Comparison of ENCODE assay signal across 8 cellular contexts in the genomic region with DNA sequence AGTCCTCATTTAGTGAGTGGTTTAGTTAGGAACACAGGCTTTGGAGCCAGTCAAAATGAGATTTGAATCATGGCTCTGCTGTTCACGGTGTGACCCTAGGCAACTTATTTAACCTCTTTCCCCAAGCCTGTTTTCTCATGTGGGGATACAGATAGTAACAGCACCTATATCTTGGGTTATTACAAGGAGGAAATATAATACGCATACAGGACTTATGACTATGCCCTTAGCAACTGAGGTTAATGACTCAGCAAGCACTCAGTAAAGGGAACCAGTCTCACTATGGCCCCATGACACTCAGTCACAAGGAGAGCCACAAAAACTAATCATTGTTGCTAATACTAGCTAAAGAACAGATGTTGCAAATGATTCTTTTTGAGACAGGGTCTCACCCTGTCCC. TPM values are rescaled to one million over a fixed set of nuclear protein-coding genes. Genes with fewer than 3 reads are reported as not detected.
DNase-seq lines count a peak whose midpoint lies in the region; ATAC-seq and TF ChIP-seq lines count a peak whose summit lies in the region.
"Had no signal": no experiment of that assay in that cellular context is flagged by ENCODE, and none has a peak within 500 bp of the region (broad histone marks: within the 10 kb centered on the region; RNA-seq: fewer than 3 reads in every experiment).

No MANE protein-coding gene starts in this region.

- H3K14ac ChIP-seq in mesenchymal stem cell (ENCODE audit: low read length in 2 of 2): no peak overlapping the region

- peaks cover 10% of the 10 kb centered on the region for H3K79me1 ChIP-seq in mesenchymal stem cell (replicated peaks; ENCODE audit: low read length, poor library complexity, severe bottlenecking)

- WGBS in mesenchymal stem cell: 100% methylated on average over 1 of the region's 2 CpGs

- H3K4me3 ChIP-seq in RWPE2 (ENCODE audit: severe bottlenecking): no peak overlapping the region
- no peak overlapping the region for H3K4me3 ChIP-seq in mesenchymal stem cell (ENCODE audit: insufficient read depth in 1 of 2, low read depth in 1 of 2, low read length in 2 of 2)
- H3K4me3 ChIP-seq: SK-N-MC had no signal

- H2BK5ac ChIP-seq in mesenchymal stem cell (ENCODE audit: low read depth, low read length, poor library complexity, severe bottlenecking): no peak overlapping the region

- no peaks in the 10 kb centered on the region for H3K36me3 ChIP-seq in RWPE2 (ENCODE audit: low read depth)
- peaks cover 0 to 2% of the 10 kb centered on the region in 2 experiments for H3K36me3 ChIP-seq in mesenchymal stem cell (ENCODE audit: control insufficient read depth in 1 of 2, insufficient read depth in 2 of 2, low read depth in 1 of 2, low read length in 2 of 2)

- peak overlapping the region; percentile 57 for H3K27ac ChIP-seq in RWPE2 (ENCODE audit: poor library complexity, severe bottlenecking)
- H3K27ac ChIP-seq in mesenchymal stem cell (ENCODE audit: low read length, poor library complexity, severe bottlenecking): no peak overlapping the region
- H3K27ac ChIP-seq in substantia nigra (ENCODE audit: low read depth, low read length, poor library complexity, severe bottlenecking): no peak overlapping the region
- H3K27ac ChIP-seq: SK-N-MC had no signal

- TF ChIP-seq CTCF in RWPE2 (IDR thresholded peaks at IDR 0.05; ENCODE audit: poor library complexity, severe bottlenecking): no peak

- H3K4me1 ChIP-seq in RWPE2 (ENCODE audit: insufficient read depth, poor library complexity, severe bottlenecking) (peaks cover 35% of the 10 kb centered on the region), mesenchymal stem cell (ENCODE audit: control insufficient read depth, insufficient read depth, low read depth, low read length) (peaks cover 15% of the 10 kb centered on the region)

- peak overlapping the region; percentile 62 for H3K9ac ChIP-seq in mesenchymal stem cell (ENCODE audit: low read length)

- H3K23ac ChIP-seq in mesenchymal stem cell (ENCODE audit: low read length in 2 of 2): no peak overlapping the region

- no peak overlapping the region for H4K8ac ChIP-seq in mesenchymal stem cell (ENCODE audit: low read length)

- H2BK12ac ChIP-seq in mesenchymal stem cell (ENCODE audit: low read length in 2 of 2): no peak overlapping the region

- H2BK15ac ChIP-seq in mesenchymal stem cell (ENCODE audit: low read depth, poor library complexity, severe bottlenecking): no peak overlapping the region

- DNase-seq in RWPE2 (ENCODE audit: low spot score): no peak
- DNase-seq in mesenchymal stem cell: peak; percentile 50
- no peak for DNase-seq in NCI-H1436 (lab: John Stamatoyannopoulos, UW)
- no peak for DNase-seq in NCI-H524 treated with DMSO at 0.1 percent for 48 hours (lab: John Stamatoyannopoulos, UW)
- no peak for DNase-seq in substantia nigra (lab: John Stamatoyannopoulos, UW)

- no peak overlapping the region for H3K18ac ChIP-seq in mesenchymal stem cell (ENCODE audit: low read depth in 1 of 2, low read length in 2 of 2)

- ATAC-seq in GM19023 (IDR thresholded peaks at IDR 0.05; ENCODE audit: unreplicated experiment): peak; percentile 65
- ATAC-seq in HG02884 (IDR thresholded peaks at IDR 0.05; ENCODE audit: unreplicated experiment): peak; percentile 77
- ATAC-seq in RWPE2 (ENCODE audit: low read depth): peak; percentile 61

- H2AFZ ChIP-seq in mesenchymal stem cell (ENCODE audit: low read depth, low read length): no peak overlapping the region

- no peak overlapping the region for H4K91ac ChIP-seq in mesenchymal stem cell (ENCODE audit: low read length)

- H2BK120ac ChIP-seq in mesenchymal stem cell (ENCODE audit: low read depth, low read length): no peak overlapping the region

- H3K9me3 ChIP-seq in RWPE2 (ENCODE audit: severe bottlenecking) (no peaks in the 10 kb centered on the region), mesenchymal stem cell (ENCODE audit: control insufficient read depth, low read length) (no peaks in the 10 kb centered on the region)

- H3K27me3 ChIP-seq in RWPE2 (ENCODE audit: insufficient read depth, poor library complexity, severe bottlenecking) (no peaks in the 10 kb centered on the region), mesenchymal stem cell (ENCODE audit: control insufficient read depth in 1 of 2, insufficient read depth in 1 of 2, low read length in 2 of 2) (no peaks in the 10 kb centered on the region)

- no peak overlapping the region for H3K4me2 ChIP-seq in mesenchymal stem cell (ENCODE audit: low read length, poor library complexity, severe bottlenecking)

- peak overlapping the region in 1 of 2 experiments; percentile 20 for H3K4ac ChIP-seq in mesenchymal stem cell (ENCODE audit: low read depth in 1 of 2, low read length in 2 of 2)

- H2AK5ac ChIP-seq in mesenchymal stem cell (ENCODE audit: low read length, severe bottlenecking): no peak overlapping the region

RNA-seq across cellular contexts. Expression of gene SUMF1, which starts 45.9 kb away (rescaled TPM):
- 35.5 TPM for polyA plus RNA-seq in mesenchymal stem cell (2013, experiment 1 of 2)
- polyA plus RNA-seq in mesenchymal stem cell (2013, experiment 2 of 2): 37.0 TPM
